Comparison of ENCODE assay signal across 12 cellular contexts in the genomic region with DNA sequence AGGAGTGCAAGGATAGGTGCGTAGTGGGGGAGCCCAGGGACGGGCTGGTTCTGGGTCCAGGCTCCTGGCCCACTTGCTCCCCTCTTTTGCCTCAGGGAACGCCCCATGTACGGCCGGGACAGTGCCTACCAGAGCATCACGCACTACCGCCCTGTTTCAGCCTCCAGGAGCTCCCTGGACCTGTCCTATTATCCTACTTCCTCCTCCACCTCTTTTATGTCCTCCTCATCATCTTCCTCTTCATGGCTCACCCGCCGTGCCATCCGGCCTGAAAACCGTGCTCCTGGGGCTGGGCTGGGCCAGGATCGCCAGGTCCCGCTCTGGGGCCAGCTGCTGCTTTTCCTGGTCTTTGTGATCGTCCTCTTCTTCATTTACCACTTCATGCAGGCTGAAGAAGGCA. TPM values are rescaled to one million over a fixed set of nuclear protein-coding genes. Genes with fewer than 3 reads are reported as not detected.
DNase-seq lines count a peak whose midpoint lies in the region; ATAC-seq, FAIRE-seq and TF ChIP-seq lines count a peak whose summit lies in the region.
"Had no signal": no experiment of that assay in that cellular context is flagged by ENCODE, and none has a peak within 500 bp of the region (broad histone marks: within the 10 kb centered on the region; RNA-seq: fewer than 3 reads in every experiment).

No MANE protein-coding gene starts in this region.

- peaks cover 8% of the 10 kb centered on the region for H3K4me1 ChIP-seq in iPS-18a (ENCODE audit: control insufficient read depth, low read depth, low read length)
- peaks cover 0 to 7% of the 10 kb centered on the region in 2 donors for H3K4me1 ChIP-seq in kidney (ENCODE audit: control insufficient read depth in 1 of 2, insufficient read depth in 1 of 2, low read depth in 1 of 2, low read length in 2 of 2)
- H3K4me1 ChIP-seq: parathyroid adenoma had no signal

- no peak for FAIRE-seq in kidney (lab: Jason Lieb, UNC)

- H3K9me3 ChIP-seq in iPS-18a (ENCODE audit: control insufficient read depth, low read depth, low read length) (no peaks in the 10 kb centered on the region), kidney (ENCODE audit: control insufficient read depth in 1 of 2, low read length in 2 of 2) (no peaks in the 10 kb centered on the region)
- H3K9me3 ChIP-seq: thyroid gland had no signal

- intact Hi-C loops in activated CD4-positive, alpha-beta T cell treated with anti-CD3 and anti-CD28 coated beads for 36 hours (cut with DNase I, micrococcal nuclease): no loop called here
- intact Hi-C loops in kidney (cut with DNase I): no loop called here

- H3K27me3 Mint-ChIP-seq in activated CD4-positive, alpha-beta T cell treated with anti-CD3 and anti-CD28 coated beads for 36 hours: no peaks in the 10 kb centered on the region
- H3K27me3 Mint-ChIP-seq in activated CD8-positive, alpha-beta T cell treated with anti-CD3 and anti-CD28 coated beads, Interleukin-2, amount 10 ng/mL, durations not matched to agents 7 days and 5 days (ENCODE audit: low read depth): no peaks in the 10 kb centered on the region
- H3K27me3 Mint-ChIP-seq in stimulated activated naive B cell treated with anti-CD40 and anti-IgM and Interleukin-4, amounts not matched to agents 10 μg/mL and 1 μg/mL and 100 μg/mL, for 72 hours: no peaks in the 10 kb centered on the region

- CTCF ChIA-PET in activated CD4-positive, alpha-beta T cell treated with anti-CD3 and anti-CD28 coated beads for 36 hours (lab: Charles Lee): interaction anchor here (0.5 to 0.7 kb wide), 3 partner anchors 10 to 500 kb away, joined by 3 to 4 read pairs (median 3); no protein-coding TSS in a partner anchor
- CTCF ChIA-PET in activated CD8-positive, alpha-beta T cell treated with anti-CD3 and anti-CD28 coated beads, Interleukin-2, amount 10 ng/mL, durations not matched to agents 7 days and 5 days (lab: Charles Lee): no interaction called here

- H3K9ac ChIP-seq in iPS-18a (ENCODE audit: low read length): no peak overlapping the region
- H3K9ac ChIP-seq in kidney (ENCODE audit: low read length in 2 of 2): peak overlapping the region in 1 of 2 donors; percentile 87

- peak overlapping the region; percentile 60 for H3K4me3 ChIP-seq in iPS-18a (ENCODE audit: low read length)
- H3K4me3 ChIP-seq in kidney (ENCODE audit: low read length in 2 of 2): peak overlapping the region in 1 of 2 donors; percentile 77

- POLR2A ChIA-PET in activated CD4-positive, alpha-beta T cell treated with anti-CD3 and anti-CD28 coated beads for 36 hours (lab: Charles Lee): no interaction called here
- POLR2A ChIA-PET in activated CD8-positive, alpha-beta T cell treated with anti-CD3 and anti-CD28 coated beads, Interleukin-2, amount 10 ng/mL, durations not matched to agents 7 days and 5 days (lab: Charles Lee): interaction anchor here (1.1 kb wide), 1 partner anchor 10 kb away, joined by 4 read pairs; no protein-coding TSS in a partner anchor

- peaks cover 25% of the 10 kb centered on the region for H3K4me1 Mint-ChIP-seq in activated CD4-positive, alpha-beta T cell treated with anti-CD3 and anti-CD28 coated beads for 36 hours
- H3K4me1 Mint-ChIP-seq in activated CD8-positive, alpha-beta T cell treated with anti-CD3 and anti-CD28 coated beads, Interleukin-2, amount 10 ng/mL, durations not matched to agents 7 days and 5 days (ENCODE audit: low read depth): peaks cover 31% of the 10 kb centered on the region
- peaks cover 20 to 35% of the 10 kb centered on the region in 2 donors for H3K4me1 Mint-ChIP-seq in stimulated activated naive B cell treated with anti-CD40 and anti-IgM and Interleukin-4, amounts not matched to agents 10 μg/mL and 1 μg/mL and 100 μg/mL, for 72 hours

- H3K27me3 ChIP-seq in iPS-18a (ENCODE audit: control insufficient read depth, insufficient read depth, low read length): no peaks in the 10 kb centered on the region
- H3K27me3 ChIP-seq: cardiac muscle cell, thyroid gland had no signal

- TF ChIP-seq CTCF in kidney (IDR thresholded peaks at IDR 0.05; ENCODE audit: borderline replicate concordance, extremely low read depth, insufficient read depth): no peak

- DNase-seq in activated CD4-positive, alpha-beta T cell treated with anti-CD3 and anti-CD28 coated beads for 36 hours: no peak
- DNase-seq in activated CD4-positive, alpha-beta T cell treated with anti-CD3 and anti-CD28 coated beads, Interleukin-2, amount 50 U/mL, for 1 hour: no peak
- no peak for DNase-seq in activated CD8-positive, alpha-beta T cell treated with anti-CD3 and anti-CD28 coated beads, Interleukin-2, amount 10 ng/mL, durations not matched to agents 7 days and 5 days
- DNase-seq in stimulated activated naive B cell treated with anti-CD40 and anti-IgM and Interleukin-4, amounts not matched to agents 10 μg/mL and 1 μg/mL and 100 μg/mL, for 72 hours: no peak
- no peak for DNase-seq in kidney
- no peak for DNase-seq in COR-L47 (lab: John Stamatoyannopoulos, UW)
- DNase-seq: SIG-M5 had no signal

- H3K27ac ChIP-seq in iPS-18a (ENCODE audit: low read length) (no peak overlapping the region), kidney (ENCODE audit: low read depth in 2 of 2, low read length in 2 of 2) (peak overlapping the region in 1 of 2 donors; percentile 14)
- H3K27ac ChIP-seq: cardiac muscle cell had no signal

- H3K4me3 Mint-ChIP-seq in activated CD4-positive, alpha-beta T cell treated with anti-CD3 and anti-CD28 coated beads for 36 hours: peak overlapping the region; percentile 84
- H3K4me3 Mint-ChIP-seq in activated CD8-positive, alpha-beta T cell treated with anti-CD3 and anti-CD28 coated beads, Interleukin-2, amount 10 ng/mL, durations not matched to agents 7 days and 5 days: peak overlapping the region; percentile 84
- peak overlapping the region; percentile 88 to 89 for H3K4me3 Mint-ChIP-seq in stimulated activated naive B cell treated with anti-CD40 and anti-IgM and Interleukin-4, amounts not matched to agents 10 μg/mL and 1 μg/mL and 100 μg/mL, for 72 hours

- H3K36me3 ChIP-seq in iPS-18a (ENCODE audit: control insufficient read depth, low read depth, low read length) (no peaks in the 10 kb centered on the region), kidney (ENCODE audit: control insufficient read depth in 1 of 2, insufficient read depth in 2 of 2, low read length in 2 of 2) (peaks cover 0 to 2% of the 10 kb centered on the region in 2 donors)
- H3K36me3 ChIP-seq: cardiac muscle cell, thyroid gland had no signal

- peaks cover 11% of the 10 kb centered on the region for H3K36me3 Mint-ChIP-seq in activated CD4-positive, alpha-beta T cell treated with anti-CD3 and anti-CD28 coated beads for 36 hours (ENCODE audit: low read depth)
- H3K36me3 Mint-ChIP-seq in activated CD8-positive, alpha-beta T cell treated with anti-CD3 and anti-CD28 coated beads, Interleukin-2, amount 10 ng/mL, durations not matched to agents 7 days and 5 days (ENCODE audit: low read depth): peaks cover 7% of the 10 kb centered on the region
- peaks cover 9 to 13% of the 10 kb centered on the region in 2 donors for H3K36me3 Mint-ChIP-seq in stimulated activated naive B cell treated with anti-CD40 and anti-IgM and Interleukin-4, amounts not matched to agents 10 μg/mL and 1 μg/mL and 100 μg/mL, for 72 hours

- no peak for ATAC-seq in activated CD4-positive, alpha-beta T cell treated with anti-CD3 and anti-CD28 coated beads for 36 hours
- ATAC-seq in activated CD8-positive, alpha-beta T cell treated with anti-CD3 and anti-CD28 coated beads, Interleukin-2, amount 10 ng/mL, durations not matched to agents 7 days and 5 days: no peak
- no peak for ATAC-seq in stimulated activated naive B cell treated with anti-CD40 and anti-IgM and Interleukin-4, amounts not matched to agents 10 μg/mL and 1 μg/mL and 100 μg/mL, for 72 hours (replicated peaks)
- no peak for ATAC-seq in HG03108 (IDR thresholded peaks at IDR 0.05; ENCODE audit: unreplicated experiment)

- peak overlapping the region; percentile 91 for H3K27ac Mint-ChIP-seq in activated CD4-positive, alpha-beta T cell treated with anti-CD3 and anti-CD28 coated beads for 36 hours
- H3K27ac Mint-ChIP-seq in activated CD8-positive, alpha-beta T cell treated with anti-CD3 and anti-CD28 coated beads, Interleukin-2, amount 10 ng/mL, durations not matched to agents 7 days and 5 days: peak overlapping the region; percentile 92
- H3K27ac Mint-ChIP-seq in stimulated activated naive B cell treated with anti-CD40 and anti-IgM and Interleukin-4, amounts not matched to agents 10 μg/mL and 1 μg/mL and 100 μg/mL, for 72 hours: peak overlapping the region; percentile 95

- H3K9me3 Mint-ChIP-seq in activated CD4-positive, alpha-beta T cell treated with anti-CD3 and anti-CD28 coated beads for 36 hours (ENCODE audit: low read depth): no peaks in the 10 kb centered on the region
- no peaks in the 10 kb centered on the region for H3K9me3 Mint-ChIP-seq in activated CD8-positive, alpha-beta T cell treated with anti-CD3 and anti-CD28 coated beads, Interleukin-2, amount 10 ng/mL, durations not matched to agents 7 days and 5 days (ENCODE audit: insufficient read depth)
- no peaks in the 10 kb centered on the region for H3K9me3 Mint-ChIP-seq in stimulated activated naive B cell treated with anti-CD40 and anti-IgM and Interleukin-4, amounts not matched to agents 10 μg/mL and 1 μg/mL and 100 μg/mL, for 72 hours

RNA-seq across cellular contexts. Expression of gene EMD, which starts 1.7 kb away (rescaled TPM):
- 10 to 100 TPM; 75.9 to 89.4 TPM for total RNA-seq in activated CD4-positive, alpha-beta T cell treated with anti-CD3 and anti-CD28 coated beads for 36 hours
- 10 to 100 TPM; 65.9 to 66.0 TPM for total RNA-seq in activated CD8-positive, alpha-beta T cell treated with anti-CD3 and anti-CD28 coated beads, Interleukin-2, amount 10 ng/mL, durations not matched to agents 7 days and 5 days
- total RNA-seq in kidney: 79.6 TPM
- polyA plus RNA-seq in kidney (ENCODE audit: insufficient read depth, low read depth, low replicate concordance): 102 TPM

RNA-seq across cellular contexts. Expression of gene FLNA, which starts 6.4 kb away (rescaled TPM):
- 1,000 to 10,000 TPM in 1 of 2 experiments, 100 to 1,000 TPM in 1; 891 to 1,083 TPM for total RNA-seq in activated CD4-positive, alpha-beta T cell treated with anti-CD3 and anti-CD28 coated beads for 36 hours
- 1,000 to 10,000 TPM; 1,371 to 1,454 TPM for total RNA-seq in activated CD8-positive, alpha-beta T cell treated with anti-CD3 and anti-CD28 coated beads, Interleukin-2, amount 10 ng/mL, durations not matched to agents 7 days and 5 days
- total RNA-seq in kidney: 1,036 TPM
- 421 TPM for polyA plus RNA-seq in kidney (ENCODE audit: insufficient read depth, low read depth, low replicate concordance)

RNA-seq across cellular contexts. Expression of gene RPL10, which starts 17.4 kb away (rescaled TPM):
- 1,000 to 10,000 TPM; 1,286 to 2,705 TPM for total RNA-seq in activated CD4-positive, alpha-beta T cell treated with anti-CD3 and anti-CD28 coated beads for 36 hours
- 1,000 to 10,000 TPM; 2,758 to 2,862 TPM for total RNA-seq in activated CD8-positive, alpha-beta T cell treated with anti-CD3 and anti-CD28 coated beads, Interleukin-2, amount 10 ng/mL, durations not matched to agents 7 days and 5 days
- total RNA-seq in kidney: 2,684 TPM
- 2,858 TPM for polyA plus RNA-seq in kidney (ENCODE audit: insufficient read depth, low read depth, low replicate concordance)

RNA-seq across cellular contexts. Expression of gene DNASE1L1, which starts 28.3 kb away (rescaled TPM):
- 10 to 100 TPM; 12.6 to 13.4 TPM for total RNA-seq in activated CD4-positive, alpha-beta T cell treated with anti-CD3 and anti-CD28 coated beads for 36 hours
- total RNA-seq in activated CD8-positive, alpha-beta T cell treated with anti-CD3 and anti-CD28 coated beads, Interleukin-2, amount 10 ng/mL, durations not matched to agents 7 days and 5 days: 10 to 100 TPM; 22.5 to 26.5 TPM
- 33.8 TPM for total RNA-seq in kidney
- polyA plus RNA-seq in kidney (ENCODE audit: insufficient read depth, low read depth, low replicate concordance): 28.0 TPM

RNA-seq across cellular contexts. Expression of gene TAFAZZIN, which starts 30.6 kb away (rescaled TPM):
- total RNA-seq in activated CD4-positive, alpha-beta T cell treated with anti-CD3 and anti-CD28 coated beads for 36 hours: 10 to 100 TPM; 43.8 to 49.0 TPM
- 10 to 100 TPM; 76.5 to 77.4 TPM for total RNA-seq in activated CD8-positive, alpha-beta T cell treated with anti-CD3 and anti-CD28 coated beads, Interleukin-2, amount 10 ng/mL, durations not matched to agents 7 days and 5 days
- total RNA-seq in kidney: 40.2 TPM
- 33.3 TPM for polyA plus RNA-seq in kidney (ENCODE audit: insufficient read depth, low read depth, low replicate concordance)
